Comparison of ENCODE assay signal across 8 cellular contexts in the genomic region with DNA sequence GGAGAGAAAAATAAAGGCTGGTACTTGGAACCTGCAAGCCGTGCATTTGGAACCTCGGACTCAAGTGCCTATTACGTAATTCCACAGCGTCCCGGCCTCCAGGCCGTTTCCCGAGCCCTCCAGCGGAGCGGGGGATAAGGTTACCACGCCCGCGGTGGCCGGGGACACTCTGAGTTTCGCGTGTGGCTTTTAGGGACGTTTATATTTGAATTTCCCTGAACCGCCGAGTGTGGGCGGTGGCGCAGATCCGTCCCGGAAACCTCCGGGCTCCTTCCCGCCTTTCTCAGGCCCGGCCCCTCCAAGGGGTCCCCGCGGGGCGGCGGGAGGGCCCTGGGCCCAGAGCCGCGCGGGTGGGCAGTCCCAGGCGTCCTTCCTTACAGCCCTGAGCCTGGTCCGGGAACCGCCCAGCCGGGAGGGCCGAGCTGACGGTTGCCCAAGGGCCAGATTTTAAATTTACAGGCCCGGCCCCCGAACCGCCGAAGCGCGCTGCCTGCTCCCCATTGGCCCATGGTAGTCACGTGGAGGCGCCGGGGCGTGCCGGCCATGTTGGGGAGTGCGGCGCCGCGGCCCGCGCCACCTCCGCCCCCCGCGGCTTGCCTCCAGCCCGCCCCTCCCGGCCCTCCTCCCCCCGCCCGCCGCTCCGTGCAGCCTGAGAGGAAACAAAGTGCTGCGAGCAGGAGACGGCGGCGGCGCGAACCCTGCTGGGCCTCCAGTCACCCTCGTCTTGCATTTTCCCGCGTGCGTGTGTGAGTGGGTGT. TPM values are rescaled to one million over a fixed set of nuclear protein-coding genes. Genes with fewer than 3 reads are reported as not detected.
DNase-seq lines count a peak whose midpoint lies in the region; ATAC-seq and TF ChIP-seq lines count a peak whose summit lies in the region.

LMNB1 (plus strand) TSS at position 638 of the 758 bp plus-strand sequence. CDS start 373 bp downstream, outside the sequence.

- H3K27ac Mint-ChIP-seq in activated naive CD8-positive, alpha-beta T cell treated with anti-CD3 and anti-CD28 coated beads for 36 hours, result peak within 1 kb of the TSS; percentile 98
- H3K27ac Mint-ChIP-seq in glutamatergic neuron (ENCODE audit: unreplicated experiment), result peak within 1 kb of the TSS; percentile 96
- H3K27ac Mint-ChIP-seq in osteocyte (ENCODE audit: unreplicated experiment), result peak within 1 kb of the TSS; percentile 92

- peaks cover 12% of the 10 kb centered on the region for H3F3A ChIP-seq in SU-DHL-6 (ENCODE audit: insufficient read depth)

- DNase-seq in NCI-H1417 (lab: John Stamatoyannopoulos, UW), result peak; percentile 94 to 99 (median 96)
- peak; percentile 97 for DNase-seq in activated naive CD8-positive, alpha-beta T cell treated with anti-CD3 and anti-CD28 coated beads for 36 hours
- peak; percentile 96 for DNase-seq in glutamatergic neuron
- DNase-seq in osteocyte (ENCODE audit: extremely low spot score, unreplicated experiment), result peak; percentile 97

- H3K27me3 Mint-ChIP-seq in activated naive CD8-positive, alpha-beta T cell treated with anti-CD3 and anti-CD28 coated beads for 36 hours, result no peaks in the 10 kb centered on the region
- H3K27me3 Mint-ChIP-seq in glutamatergic neuron (ENCODE audit: unreplicated experiment) (peaks cover 13% of the 10 kb centered on the region), osteocyte (ENCODE audit: unreplicated experiment) (no peaks in the 10 kb centered on the region)

- no peaks in the 10 kb centered on the region for H3K4me1 ChIP-seq in thymus (ENCODE audit: control insufficient read depth, insufficient read depth, low read length)

- H3K36me3 ChIP-seq in SU-DHL-6 (ENCODE audit: low read length), result peaks cover 6% of the 10 kb centered on the region; the same call in 1 of the 2 replicates
- peaks cover 3% of the 10 kb centered on the region for H3K36me3 ChIP-seq in thymus (ENCODE audit: control insufficient read depth, insufficient read depth)

- H3K9me3 Mint-ChIP-seq in activated naive CD8-positive, alpha-beta T cell treated with anti-CD3 and anti-CD28 coated beads for 36 hours, result no peaks in the 10 kb centered on the region
- H3K9me3 Mint-ChIP-seq in glutamatergic neuron (ENCODE audit: unreplicated experiment) (peaks cover 12% of the 10 kb centered on the region), osteocyte (ENCODE audit: unreplicated experiment) (no peaks in the 10 kb centered on the region)

- peak within 1 kb of the TSS; percentile 70 for H2AFZ ChIP-seq in SU-DHL-6 (ENCODE audit: low read depth, low read length, severe bottlenecking)

- no peaks in the 10 kb centered on the region for H3K9me2 ChIP-seq in SU-DHL-6 (replicated peaks; ENCODE audit: insufficient read depth, low read length)

- H3K9ac ChIP-seq in SU-DHL-6 (ENCODE audit: low read length), result peak within 1 kb of the TSS; percentile 99

- ATAC-seq in HG02763 (IDR thresholded peaks at IDR 0.05; ENCODE audit: unreplicated experiment), result peak; percentile 59

- peaks cover 13% of the 10 kb centered on the region; the same call in 1 of the 2 replicates for H4K20me1 ChIP-seq in SU-DHL-6 (ENCODE audit: low read depth, low read length)

- peaks cover 29% of the 10 kb centered on the region for H3K4me1 Mint-ChIP-seq in activated naive CD8-positive, alpha-beta T cell treated with anti-CD3 and anti-CD28 coated beads for 36 hours
- H3K4me1 Mint-ChIP-seq in glutamatergic neuron (ENCODE audit: low read depth, unreplicated experiment), result peaks cover 10% of the 10 kb centered on the region
- peaks cover 29% of the 10 kb centered on the region for H3K4me1 Mint-ChIP-seq in osteocyte (ENCODE audit: unreplicated experiment)

- TF ChIP-seq CTCF in GM12875 (IDR thresholded peaks at IDR 0.05; ENCODE audit: borderline replicate concordance, insufficient read depth, low read depth, low read length) (no peak), SU-DHL-6 (IDR thresholded peaks at IDR 0.05; ENCODE audit: insufficient read depth, low read length, poor library complexity, severe bottlenecking) (no peak), glutamatergic neuron (IDR thresholded peaks at IDR 0.05; ENCODE audit: partially characterized antibody, unreplicated experiment) (no peak), osteocyte (IDR thresholded peaks at IDR 0.05) (peak; percentile 23)

- no peaks in the 10 kb centered on the region for H3K9me3 ChIP-seq in SU-DHL-6 (ENCODE audit: insufficient read depth, low read length)
- H3K9me3 ChIP-seq in thymus (ENCODE audit: control insufficient read depth), result no peaks in the 10 kb centered on the region

- peak within 1 kb of the TSS; percentile 93 for H3K4me3 Mint-ChIP-seq in activated naive CD8-positive, alpha-beta T cell treated with anti-CD3 and anti-CD28 coated beads for 36 hours
- H3K4me3 Mint-ChIP-seq in glutamatergic neuron (ENCODE audit: unreplicated experiment) (peak within 1 kb of the TSS; percentile 96), osteocyte (ENCODE audit: unreplicated experiment) (peak within 1 kb of the TSS; percentile 97)

- WGBS in thymus, result under 1% methylated on average over 74 of the region's 74 CpGs

- peaks cover 41% of the 10 kb centered on the region for H3K79me2 ChIP-seq in SU-DHL-6 (ENCODE audit: insufficient read depth, low read length)

- H3K27ac ChIP-seq in SU-DHL-6 (ENCODE audit: low read depth, low read length), result peak within 1 kb of the TSS; percentile 97
- H3K27ac ChIP-seq in thymus (ENCODE audit: low read depth), result peak within 1 kb of the TSS; percentile 92

- H3K4me2 ChIP-seq in SU-DHL-6 (ENCODE audit: low read depth, low read length, poor library complexity, severe bottlenecking), result peak within 1 kb of the TSS; percentile 96

- H3K27me3 ChIP-seq in SU-DHL-6 (ENCODE audit: low read length) (no peaks in the 10 kb centered on the region), thymus (ENCODE audit: control insufficient read depth, insufficient read depth) (no peaks in the 10 kb centered on the region)

- H3K4me3 ChIP-seq in GM12875 (ENCODE audit: low read depth, low read length) (peak within 1 kb of the TSS; percentile 98), SU-DHL-6 (ENCODE audit: insufficient read depth, low read length, poor library complexity, severe bottlenecking) (peak within 1 kb of the TSS; percentile 92), thymus (ENCODE audit: low read length) (peak within 1 kb of the TSS; percentile 64)

- peaks cover 32% of the 10 kb centered on the region for H3K36me3 Mint-ChIP-seq in activated naive CD8-positive, alpha-beta T cell treated with anti-CD3 and anti-CD28 coated beads for 36 hours
- no peaks in the 10 kb centered on the region for H3K36me3 Mint-ChIP-seq in glutamatergic neuron (ENCODE audit: unreplicated experiment)
- no peaks in the 10 kb centered on the region for H3K36me3 Mint-ChIP-seq in osteocyte (ENCODE audit: unreplicated experiment)

RNA-seq across cellular contexts. Expression of gene LMNB1, which starts in this region (rescaled TPM):
- 100 to 1,000 TPM; 229 to 231 TPM for total RNA-seq in activated naive CD8-positive, alpha-beta T cell treated with anti-CD3 and anti-CD28 coated beads for 36 hours
- total RNA-seq in glutamatergic neuron (ENCODE audit: unreplicated experiment) (94.3 TPM), osteocyte (20.6 and 22.3 TPM in 2 replicates)
- 27.2 TPM for polyA plus RNA-seq in thymus

Comparison
In these comparisons a context has a peak if more than half of its experiments do, and no peak if none do; other contexts are left out.
1. Peak in every context shown above with its lines: DNase-seq, ATAC-seq, H3K4me3 ChIP-seq and H3K27ac ChIP-seq.